ENCODE assay signal across 7 cellular contexts in the genomic region with DNA sequence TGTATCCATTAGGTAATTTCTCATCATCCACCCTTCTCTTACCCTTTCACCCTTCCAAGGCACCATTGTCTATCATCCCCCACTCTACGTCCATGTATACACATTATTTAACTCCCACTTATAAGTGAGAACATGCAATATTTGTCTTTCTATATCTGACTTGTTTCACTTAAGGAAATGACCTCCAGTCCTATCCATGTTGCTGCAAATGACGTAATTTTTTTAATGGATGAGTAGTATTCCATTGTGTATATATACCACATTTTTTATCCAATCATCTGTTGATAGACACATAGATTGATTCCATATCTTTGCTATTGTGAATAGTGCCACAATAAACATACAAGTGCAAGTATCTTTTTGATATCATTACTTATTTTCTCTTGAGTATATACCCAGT.
"Had no signal": no experiment of that assay in that cellular context is flagged by ENCODE, and none has a peak within 500 bp of the region (broad histone marks: within the 10 kb centered on the region; RNA-seq: fewer than 3 reads in every experiment).

No MANE protein-coding gene starts in this region.

- H3K4me2 ChIP-seq: KMS-11 had no signal

- DNase-seq: IMR-90, KBM-7, KG1 had no signal

- H3K9ac ChIP-seq: KMS-11 had no signal

- FAIRE-seq: HTR-8/SVneo, K562 had no signal

- ATAC-seq: K562 had no signal

- H3K27ac ChIP-seq: HL-60, KMS-11 had no signal

- H3K4me3 ChIP-seq: K562 had no signal
